Comparison of ENCODE assay signal across 38 cellular contexts in the genomic region with DNA sequence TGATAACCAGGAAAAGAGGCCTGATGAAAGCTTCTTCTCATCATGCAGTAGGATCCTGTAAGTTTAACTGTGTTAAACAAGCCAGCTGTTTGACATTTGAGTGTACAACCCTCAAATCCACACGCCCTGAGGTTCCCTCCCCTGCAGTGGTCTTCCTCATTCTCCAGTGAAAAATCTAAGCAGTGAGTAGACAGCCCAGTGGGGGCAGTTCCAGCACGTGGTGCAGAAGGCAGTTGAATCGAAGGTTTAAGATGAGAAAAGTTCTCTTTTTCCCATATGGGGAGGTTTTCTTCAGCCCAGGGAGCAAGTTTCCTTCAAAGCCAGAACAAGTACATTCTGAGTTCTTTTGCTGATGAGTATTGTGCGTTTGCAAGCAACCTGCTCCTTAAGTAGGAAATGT.
"Had no signal": no experiment of that assay in that cellular context is flagged by ENCODE, and none has a peak within 500 bp of the region (broad histone marks: within the 10 kb centered on the region; RNA-seq: fewer than 3 reads in every experiment).

No MANE protein-coding gene starts in this region.

- H3K4me3 Mint-ChIP-seq: activated CD4-positive, alpha-beta memory T cell treated with anti-CD3 and anti-CD28 coated beads for 36 hours; activated CD4-positive, alpha-beta T cell treated with anti-CD3 and anti-CD28 coated beads for 36 hours; activated CD8-positive, alpha-beta T cell treated with anti-CD3 and anti-CD28 coated beads for 36 hours; activated naive CD4-positive, alpha-beta T cell treated with anti-CD3 and anti-CD28 coated beads for 36 hours; activated naive CD8-positive, alpha-beta T cell treated with anti-CD3 and anti-CD28 coated beads for 36 hours; activated T-cell treated with anti-CD3 and anti-CD28 coated beads, Interleukin-2, amount 50 U/mL, for 4 hours; activated T-cell treated with anti-CD3 and anti-CD28 coated beads, Interleukin-2, amount 50 U/mL, for 72 hours; activated T-helper 1 cell treated with anti-CD3 and anti-CD28 coated beads, Interleukin-12 subunit alpha, Interleukin-12 subunit beta, Interleukin-2, Interleukin-4 antibody, amounts not matched to agents 30 ng/mL and 10 ng/mL and 1 ng/mL, durations not matched to agents 14 hours and 24 hours and 36 hours; activated T-helper 17 cell treated with anti-CD3 and anti-CD28 coated beads, Interleukin-2, amount 50 U/mL, for 72 hours; T-helper 1 cell treated with Interleukin-12 subunit alpha and Interleukin-12 subunit beta and Interleukin-4 antibody, amounts not matched to agents 30 μg/mL and 1 μg/mL, for 36 hours; T-helper 2 cell treated with Interferon-gamma antibody and Interleukin-4, amounts not matched to agents 5 μg/mL and 100 μg/mL, for 36 hours; WTC11 had no signal

- H3K4me1 Mint-ChIP-seq: activated CD4-positive, alpha-beta T cell treated with anti-CD3 and anti-CD28 coated beads for 36 hours; activated naive CD8-positive, alpha-beta T cell treated with anti-CD3 and anti-CD28 coated beads for 36 hours; activated T-helper 17 cell treated with anti-CD3 and anti-CD28 coated beads, Interleukin-2, amount 50 U/mL, for 72 hours; WTC11 had no signal

- H3K9me3 Mint-ChIP-seq: activated naive CD4-positive, alpha-beta T cell treated with anti-CD3 and anti-CD28 coated beads for 36 hours; activated naive CD4-positive, alpha-beta T cell treated with anti-CD3 and anti-CD28 coated beads, Interleukin-2, amount 50 U/mL, for 72 hours; activated naive CD8-positive, alpha-beta T cell treated with anti-CD3 and anti-CD28 coated beads for 36 hours; T-helper 2 cell treated with Interferon-gamma antibody and Interleukin-4, amounts not matched to agents 5 μg/mL and 100 μg/mL, for 36 hours; WTC11 had no signal

- H3K36me3 Mint-ChIP-seq: activated CD4-positive, alpha-beta memory T cell treated with anti-CD3 and anti-CD28 coated beads for 36 hours; activated naive CD4-positive, alpha-beta T cell treated with anti-CD3 and anti-CD28 coated beads, Interleukin-2, amount 50 U/mL, for 72 hours; activated naive CD8-positive, alpha-beta T cell treated with anti-CD3 and anti-CD28 coated beads for 36 hours; WTC11 had no signal

- ATAC-seq: activated CD4-positive, alpha-beta T cell treated with anti-CD3 and anti-CD28 coated beads for 36 hours; activated CD4-positive, CD25-positive, alpha-beta regulatory T cell treated with anti-CD3 and anti-CD28 coated beads, Interleukin-2, amount 50 U/mL, for 24 hours; activated CD8-positive, alpha-beta T cell treated with anti-CD3 and anti-CD28 coated beads for 36 hours; activated naive CD4-positive, alpha-beta T cell treated with anti-CD3 and anti-CD28 coated beads, Interleukin-2, amount 50 U/mL, for 72 hours; activated T-cell treated with anti-CD3 and anti-CD28 coated beads, Interleukin-2, amount 50 U/mL, for 4 hours; activated T-cell treated with anti-CD3 and anti-CD28 coated beads, Interleukin-2, amount 50 U/mL, for 72 hours; activated T-helper 17 cell treated with anti-CD3 and anti-CD28 coated beads, Interleukin-2, amount 50 U/mL, for 72 hours; body of pancreas; WTC11 had no signal

- H3K27ac Mint-ChIP-seq: activated CD4-positive, alpha-beta memory T cell treated with anti-CD3 and anti-CD28 coated beads for 36 hours; activated CD4-positive, alpha-beta T cell treated with anti-CD3 and anti-CD28 coated beads for 36 hours; activated CD8-positive, alpha-beta T cell treated with anti-CD3 and anti-CD28 coated beads for 36 hours; activated naive CD4-positive, alpha-beta T cell treated with anti-CD3 and anti-CD28 coated beads for 36 hours; activated naive CD4-positive, alpha-beta T cell treated with anti-CD3 and anti-CD28 coated beads, Interleukin-2, amount 50 U/mL, for 72 hours; activated naive CD8-positive, alpha-beta T cell treated with anti-CD3 and anti-CD28 coated beads for 36 hours; activated T-cell treated with anti-CD3 and anti-CD28 coated beads, Interleukin-2, amount 50 U/mL, for 72 hours; activated T-helper 1 cell treated with anti-CD3 and anti-CD28 coated beads, Interleukin-12 subunit alpha, Interleukin-12 subunit beta, Interleukin-2, Interleukin-4 antibody, amounts not matched to agents 30 ng/mL and 10 ng/mL and 1 ng/mL, durations not matched to agents 14 hours and 24 hours and 36 hours; activated T-helper 17 cell treated with anti-CD3 and anti-CD28 coated beads, Interleukin-2, amount 50 U/mL, for 72 hours; T-helper 1 cell treated with Interleukin-12 subunit alpha and Interleukin-12 subunit beta and Interleukin-4 antibody, amounts not matched to agents 30 μg/mL and 1 μg/mL, for 36 hours; T-helper 2 cell treated with Interferon-gamma antibody and Interleukin-4, amounts not matched to agents 5 μg/mL and 100 μg/mL, for 36 hours; WTC11 had no signal

- H3K4me3 ChIP-seq: adrenal gland, body of pancreas, breast epithelium had no signal

- DNase-seq: activated CD4-positive, alpha-beta memory T cell treated with anti-CD3 and anti-CD28 coated beads for 36 hours; activated CD4-positive, alpha-beta T cell treated with anti-CD3 and anti-CD28 coated beads for 1 hour; activated CD4-positive, alpha-beta T cell treated with anti-CD3 and anti-CD28 coated beads for 36 hours; activated CD4-positive, alpha-beta T cell treated with anti-CD3 and anti-CD28 coated beads for 48 hours; activated CD4-positive, alpha-beta T cell treated with anti-CD3 and anti-CD28 coated beads, Interleukin-2, amount 50 U/mL, for 1 hour; activated CD4-positive, alpha-beta T cell treated with anti-CD3 and anti-CD28 coated beads, Interleukin-2, amount 50 U/mL, for 4 hours; activated CD4-positive, CD25-positive, alpha-beta regulatory T cell; activated CD8-positive, alpha-beta memory T cell treated with anti-CD3 and anti-CD28 coated beads, Interleukin-2, amount 50 U/mL, for 4 hours; activated CD8-positive, alpha-beta T cell treated with anti-CD3 and anti-CD28 coated beads for 36 hours; activated effector memory CD4-positive, alpha-beta T cell treated with anti-CD3 and anti-CD28 coated beads, Interleukin-2, amount 50 U/mL, for 16 hours; activated gamma-delta T cell treated with Interleukin-2 at 50 U/mL for 16 hours; activated naive CD4-positive, alpha-beta T cell; activated naive CD4-positive, alpha-beta T cell treated with anti-CD3 and anti-CD28 coated beads for 36 hours; activated naive CD4-positive, alpha-beta T cell treated with anti-CD3 and anti-CD28 coated beads, Interleukin-2, amount 50 U/mL, for 16 hours; activated naive CD8-positive, alpha-beta T cell treated with anti-CD3 and anti-CD28 coated beads for 36 hours; activated T-cell treated with anti-CD3 and anti-CD28 coated beads for 4 hours; activated T-cell treated with anti-CD3 and anti-CD28 coated beads, Interleukin-2, amount 50 U/mL, for 1 hour; activated T-cell treated with anti-CD3 and anti-CD28 coated beads, Interleukin-2, amount 50 U/mL, for 4 hours; activated T-cell treated with anti-CD3 and anti-CD28 coated beads, Interleukin-2, amount 50 U/mL, for 72 hours; adrenal gland; amniotic stem cell; aorta; body of pancreas; brain microvascular endothelial cell; central memory CD4-positive, alpha-beta T cell; T-helper 1 cell; T-helper 2 cell; T-helper 9 cell; WERI-Rb-1 had no signal

- H3K27me3 Mint-ChIP-seq: activated CD4-positive, alpha-beta memory T cell treated with anti-CD3 and anti-CD28 coated beads for 36 hours; activated CD4-positive, alpha-beta T cell treated with anti-CD3 and anti-CD28 coated beads for 36 hours; activated CD8-positive, alpha-beta T cell treated with anti-CD3 and anti-CD28 coated beads for 36 hours; activated T-helper 17 cell treated with anti-CD3 and anti-CD28 coated beads, Interleukin-2, amount 50 U/mL, for 72 hours had no signal

- FAIRE-seq: astrocyte had no signal
